Comparison of ENCODE assay signal across 24 cellular contexts in the genomic region with DNA sequence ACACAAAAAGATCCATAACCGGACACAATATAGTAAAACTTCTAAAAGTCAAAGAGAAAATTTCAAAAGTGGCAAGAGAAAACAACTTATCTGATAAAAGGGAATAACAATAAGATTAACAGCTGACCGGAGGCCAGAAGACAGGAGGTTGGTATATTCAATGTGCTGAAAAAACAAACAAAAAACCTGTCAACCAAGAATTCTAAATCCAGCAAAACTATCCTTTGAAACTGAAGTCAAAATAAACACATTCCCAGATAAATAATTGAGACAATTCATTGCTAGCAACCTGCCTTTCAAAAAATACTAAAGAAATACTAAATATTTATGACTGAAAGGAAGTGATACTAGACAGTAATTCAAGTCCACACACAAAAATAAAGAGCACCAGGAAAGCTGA.
DNase-seq lines count a peak whose midpoint lies in the region; ATAC-seq, FAIRE-seq and TF ChIP-seq lines count a peak whose summit lies in the region.
"Had no signal": no experiment of that assay in that cellular context is flagged by ENCODE, and none has a peak within 500 bp of the region (broad histone marks: within the 10 kb centered on the region; RNA-seq: fewer than 3 reads in every experiment).

No MANE protein-coding gene starts in this region.

- no peaks in the 10 kb centered on the region for H3K79me2 ChIP-seq in Karpas-422 (ENCODE audit: low read length)
- no peaks in the 10 kb centered on the region for H3K79me2 ChIP-seq in K562 (ENCODE audit: control insufficient read depth, insufficient read depth, low read length)

- H3K9me3 ChIP-seq in Karpas-422 (ENCODE audit: low read length): no peaks in the 10 kb centered on the region
- H3K9me3 ChIP-seq in K562 (replicated peaks; ENCODE audit: control insufficient read depth, insufficient read depth, low read depth, low read length): no peaks in the 10 kb centered on the region
- H3K9me3 ChIP-seq: BE2C had no signal

- H3K27me3 ChIP-seq in Karpas-422 (ENCODE audit: low read length): no peaks in the 10 kb centered on the region
- no peaks in the 10 kb centered on the region for H3K27me3 ChIP-seq in K562 (ENCODE audit: control insufficient read depth in 2 of 2, insufficient read depth in 2 of 2, low read length in 2 of 2)
- H3K27me3 ChIP-seq: BE2C, BLaER1 had no signal

- intact Hi-C loops in K562 (cut with micrococcal nuclease): no loop called here

- POLR2A ChIA-PET in K562 (lab: Yijun Ruan, JAX): no interaction called here

- H3K4me3 ChIP-seq in Karpas-422 (ENCODE audit: low read length) (no peak overlapping the region), K562 (no peak overlapping the region)
- H3K4me3 ChIP-seq: BLaER1 had no signal

- no peaks in the 10 kb centered on the region for H3K9me2 ChIP-seq in Karpas-422 (replicated peaks; ENCODE audit: insufficient read depth, low read length)

- H3K36me3 ChIP-seq in Karpas-422 (ENCODE audit: insufficient read depth, low read length): no peaks in the 10 kb centered on the region
- no peaks in the 10 kb centered on the region for H3K36me3 ChIP-seq in K562 (ENCODE audit: control insufficient read depth, insufficient read depth, low read length)
- H3K36me3 ChIP-seq: BE2C had no signal

- H3K9me1 ChIP-seq in K562 (ENCODE audit: control insufficient read depth, insufficient read depth, low read length): no peaks in the 10 kb centered on the region

- H3K4me1 ChIP-seq in Karpas-422 (ENCODE audit: low read length): peaks cover 9% of the 10 kb centered on the region
- no peaks in the 10 kb centered on the region for H3K4me1 ChIP-seq in K562 (replicated peaks in 1 of 2; ENCODE audit: control insufficient read depth in 2 of 2, insufficient read depth in 2 of 2, low read length in 2 of 2)
- H3K4me1 ChIP-seq: BLaER1 had no signal

- no peak overlapping the region for H3K27ac ChIP-seq in Karpas-422 (ENCODE audit: low read length)
- no peak overlapping the region for H3K27ac ChIP-seq in K562 (ENCODE audit: extremely low read depth, low read depth, low read length)
- H3K27ac ChIP-seq: BLaER1 had no signal

- TF ChIP-seq CTCF in K562 (IDR thresholded peaks at IDR 0.05 in 2 of 3, conservative IDR thresholded peaks at IDR 0.05 in 1 of 3; ENCODE audit: insufficient read depth in 2 of 3, low read depth in 1 of 3, low read length in 3 of 3): no peak

- FAIRE-seq in K562 (lab: Jason Lieb, UNC) (no peak), islet of Langerhans (lab: Jason Lieb, UNC) (peak; percentile 45)
- FAIRE-seq: A204.1, GM19239 had no signal

- no peak for TF ChIP-seq POLR2A in K562 (conservative IDR thresholded peaks at IDR 0.05)

- H4K20me1 ChIP-seq in Karpas-422 (ENCODE audit: insufficient read depth, low read depth, low read length): peaks cover 26% of the 10 kb centered on the region
- no peaks in the 10 kb centered on the region; the same call in 1 of the 2 replicates for H4K20me1 ChIP-seq in K562 (replicated peaks; ENCODE audit: control insufficient read depth, insufficient read depth, low read length)

- CTCF ChIA-PET in K562 (lab: Yijun Ruan, JAX; ENCODE audit: low intra/inter-chr PET ratio): interaction anchor here (0.6 to 1.9 kb wide), 2 partner anchors 69 to 184 kb away, joined by 4 to 11 read pairs; no protein-coding TSS in a partner anchor

- H3K4me2 ChIP-seq in Karpas-422 (ENCODE audit: low read depth, low read length, poor library complexity, severe bottlenecking): no peak overlapping the region
- no peak overlapping the region for H3K4me2 ChIP-seq in K562 (ENCODE audit: insufficient read depth, low read length)
- H3K4me2 ChIP-seq: BLaER1 had no signal

- 5% methylated on average over 2 of the region's 2 CpGs for WGBS in K562 (ENCODE audit: insufficient coverage, low coverage, missing lambda C conversion rate)

- TF ChIP-seq EP300 in K562 (IDR thresholded peaks at IDR 0.05; ENCODE audit: low read length): no peak

- in situ Hi-C loops in K562 (cut with MboI): no loop called here

- no TSS peak for BruUV-seq in K562 (replicated peaks; lab: Mats Ljungman, UMichigan)

- no peak for TF ChIP-seq RAD21 in K562 (CRISPR knock-in tag; conservative IDR thresholded peaks at IDR 0.05 in 1 of 2, IDR thresholded peaks at IDR 0.05 in 1 of 2)

- H3K9ac ChIP-seq in Karpas-422 (ENCODE audit: low read length) (no peak overlapping the region), K562 (ENCODE audit: insufficient read depth in 1 of 2, low read depth in 2 of 2, low read length in 2 of 2) (no peak overlapping the region)
- H3K9ac ChIP-seq: BLaER1 had no signal

- ATAC-seq in K562 (no peak), HG02763 (IDR thresholded peaks at IDR 0.05; ENCODE audit: unreplicated experiment) (no peak)

- H2AFZ ChIP-seq in Karpas-422 (ENCODE audit: low read length) (no peak overlapping the region), K562 (ENCODE audit: low read depth, low read length) (no peak overlapping the region)

- DNase-seq in Karpas-422: peak; percentile 24
- no peak for DNase-seq in K562 (ENCODE audit: extremely low read depth in 1 of 4, low spot score in 3 of 4)
- no peak for DNase-seq in GM19240 (ENCODE audit: insufficient read length, low spot score)
- DNase-seq in activated T-cell treated with anti-CD3 and anti-CD28 coated beads for 4 hours: no peak
- DNase-seq: 8988T; ACHN; BE2C; C1 segment of cervical spinal cord; CD4-positive, alpha-beta memory T cell; CD4-positive, CD25-positive, alpha-beta regulatory T cell; CD8-positive, alpha-beta memory T cell; COR-L47; DMS 273 treated with DMSO at 0.1 percent for 48 hours; DMS153; DMS53; DMS79; DND-41; EL; GDM1 had no signal

TF ChIP-seq in K562, 482 proteins besides CTCF, POLR2A, EP300 and RAD21:
- TF ChIP-seq ZNF354B (CRISPR knock-in tag; IDR thresholded peaks at IDR 0.05) (no peak), ZNF766 (CRISPR knock-in tag; conservative IDR thresholded peaks at IDR 0.05) (peak; percentile 84)
